Comparison of ENCODE assay signal across 5 cellular contexts in the genomic region with DNA sequence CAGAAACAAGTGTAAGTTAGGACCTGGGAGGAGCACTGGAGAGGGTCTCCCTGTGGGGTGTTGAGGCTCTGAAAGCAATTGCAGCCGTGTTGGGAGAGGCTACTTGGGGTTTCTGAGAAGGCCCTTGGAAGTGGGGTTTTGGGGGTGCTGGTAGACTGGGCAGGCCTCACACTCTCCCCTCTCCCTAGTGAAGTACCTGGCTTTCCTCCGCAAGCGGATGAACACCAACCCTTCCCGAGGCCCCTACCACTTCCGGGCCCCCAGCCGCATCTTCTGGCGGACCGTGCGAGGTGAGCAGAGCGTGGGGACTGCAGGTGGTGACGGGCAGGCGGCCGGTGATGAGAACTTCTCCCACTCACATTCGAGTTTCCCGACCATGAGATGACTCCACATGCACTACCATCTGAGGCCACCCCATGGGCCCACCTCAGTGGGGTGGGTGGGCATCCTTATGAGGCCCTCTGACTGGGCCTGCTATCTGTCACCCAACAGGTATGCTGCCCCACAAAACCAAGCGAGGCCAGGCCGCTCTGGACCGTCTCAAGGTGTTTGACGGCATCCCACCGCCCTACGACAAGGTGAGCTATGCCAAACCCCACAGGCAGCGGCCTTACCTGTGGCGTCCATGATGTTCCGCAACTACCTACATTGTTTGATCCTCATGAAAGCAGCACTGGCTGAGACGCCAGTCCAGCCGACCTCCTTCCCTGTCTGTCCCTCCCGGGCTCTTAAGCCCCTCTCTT. TPM values are rescaled to one million over a fixed set of nuclear protein-coding genes. Genes with fewer than 3 reads are reported as not detected.
DNase-seq lines count a peak whose midpoint lies in the region; TF ChIP-seq lines count a peak whose summit lies in the region.
"Had no signal": no experiment of that assay in that cellular context is flagged by ENCODE, and none has a peak within 500 bp of the region (broad histone marks: within the 10 kb centered on the region; RNA-seq: fewer than 3 reads in every experiment).

No MANE protein-coding gene starts in this region.

- 74 to 76% methylated on average over 10 to 23 of the region's 27 CpGs for whole genome bisulfite sequencing in transverse colon (ENCODE audit: low coverage in 1 of 2), 2 donors

- no peak for TF ChIP-seq EP300 in transverse colon (IDR thresholded peaks at IDR 0.05; ENCODE audit: low read depth)

- H3K9me3 ChIP-seq in transverse colon = no peaks in the 10 kb centered on the region

- H3K36me3 ChIP-seq in transverse colon = peaks cover 0 to 34% (median 19%) of the 10 kb centered on the region in 4 donors

- H3K27ac ChIP-seq in transverse colon = peak overlapping the region; percentile 93 to 97 (median 94)

- no peak for TF ChIP-seq CTCF in transverse colon (IDR thresholded peaks at IDR 0.05)

- no peaks in the 10 kb centered on the region for H3K27me3 ChIP-seq in transverse colon

- DNase-seq in stimulated activated CD4-positive, alpha-beta T cell treated with anti-CD3 and anti-CD28 coated beads, Interleukin-15, amount 100 ng/mL, for 24 hours = peak; percentile 44
- no peak for DNase-seq in stimulated activated CD4-positive, alpha-beta T cell treated with anti-CD3 and anti-CD28 coated beads, Interleukin-4, amount 100 ng/mL, for 24 hours
- no peak for DNase-seq in transverse colon
- DNase-seq in GF-D8 (lab: John Stamatoyannopoulos, UW) = no peak
- DNase-seq: NCI-H2081 had no signal

- peak overlapping the region in 1 of 4 donors; percentile 88 for H3K4me3 ChIP-seq in transverse colon

- in situ Hi-C loops in transverse colon (cut with MboI; ENCODE audit: low pct_ligation_motif_present in 1 of 4, low pct_unique_long_range_greater_than_20kb in 1 of 4, low sequenced_read_pairs in 3 of 4) = loop anchor here in 1 of 4 donors (25.0 kb wide), 1 partner anchor 372 kb away; a partner anchor contains a TSS

- H3K4me1 ChIP-seq in transverse colon = peaks cover 18 to 38% (median 31%) of the 10 kb centered on the region in 4 donors

- TF ChIP-seq POLR2A in transverse colon (IDR thresholded peaks at IDR 0.05) = no peak

- intact Hi-C loops in transverse colon (cut with DNase I; ENCODE audit: low total_unique reads) = no loop called here

RNA-seq across cellular contexts. Expression of a gene that starts 3.0 kb away (rescaled TPM):
- total RNA-seq in transverse colon = 1,000 to 10,000 TPM; 1,219 to 2,956 (median 2,884) TPM

RNA-seq across cellular contexts. Expression of a gene that starts 5.8 kb away (rescaled TPM):
- total RNA-seq in transverse colon = 1,000 to 10,000 TPM; 1,601 to 4,774 (median 2,823) TPM

RNA-seq across cellular contexts. Expression of a gene that starts 16.4 kb away (rescaled TPM):
- total RNA-seq in transverse colon = 1 to 10 TPM in 2 of 4 donors, under 1 TPM in 1, not detected in 1; 1.00 to 4.0 (median 3.2) TPM

RNA-seq across cellular contexts. Expression of a gene that starts 22.0 kb away (rescaled TPM):
- total RNA-seq in transverse colon = 100 to 1,000 TPM; 425 to 562 (median 519) TPM

RNA-seq across cellular contexts. Expression of a gene that starts 37.3 kb away (rescaled TPM):
- 100 to 1,000 TPM in 1 of 4 donors, 10 to 100 TPM in 3; 26.2 to 119 (median 57.4) TPM for total RNA-seq in transverse colon
